Comparison of ENCODE assay signal across 31 cellular contexts in the genomic region with DNA sequence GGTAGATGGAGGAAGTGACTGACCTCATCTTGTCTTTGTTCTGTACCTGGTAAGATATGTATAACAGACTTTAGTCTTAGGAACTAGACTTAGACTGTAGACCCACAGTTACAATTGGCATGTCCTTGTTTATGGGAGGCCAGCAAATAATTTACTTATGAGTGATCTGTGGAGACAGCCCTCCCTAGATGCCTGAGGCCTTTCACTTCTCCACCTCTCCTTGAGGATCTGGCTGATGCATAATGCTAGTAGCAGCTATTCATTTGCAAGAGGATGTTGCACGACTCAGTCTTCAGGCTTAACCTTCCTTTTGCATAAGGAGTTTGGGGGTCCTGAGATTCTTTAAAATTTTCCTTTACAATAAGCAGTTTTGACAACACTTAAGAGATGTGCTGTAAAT.
DNase-seq lines count a peak whose midpoint lies in the region; ATAC-seq, FAIRE-seq and TF ChIP-seq lines count a peak whose summit lies in the region.
"Had no signal": no experiment of that assay in that cellular context is flagged by ENCODE, and none has a peak within 500 bp of the region (broad histone marks: within the 10 kb centered on the region; RNA-seq: fewer than 3 reads in every experiment).

No MANE protein-coding gene starts in this region.

- dilution Hi-C loops in mammary epithelial cell (cut with HindIII; ENCODE audit: low sequenced_read_pairs) (no loop called here), keratinocyte (cut with MboI; ENCODE audit: extremely low pct_ligation_motif_present, low sequenced_read_pairs) (no loop called here)

- H3K4me3 ChIP-seq in mammary epithelial cell (replicated peaks in 1 of 3; ENCODE audit: insufficient read depth in 1 of 3, low read depth in 2 of 3, low read length in 3 of 3), result no peak overlapping the region
- no peak overlapping the region for H3K4me3 ChIP-seq in breast epithelium
- H3K4me3 ChIP-seq in choroid plexus epithelial cell (ENCODE audit: low read depth, low read length), result no peak overlapping the region
- H3K4me3 ChIP-seq in keratinocyte (ENCODE audit: control insufficient read depth in 2 of 3, extremely low read depth in 1 of 3, insufficient read depth in 2 of 3, low read depth in 1 of 3, low read length in 3 of 3), result no peak overlapping the region
- H3K4me3 ChIP-seq: BLaER1, SJSA1 had no signal

- no peaks in the 10 kb centered on the region for H3K36me3 Mint-ChIP-seq in CD14-positive monocyte
- H3K36me3 Mint-ChIP-seq: CD4-positive, alpha-beta memory T cell had no signal

- no peaks in the 10 kb centered on the region for H3K4me1 ChIP-seq in mammary epithelial cell (ENCODE audit: insufficient read depth, low read length)
- no peaks in the 10 kb centered on the region for H3K4me1 ChIP-seq in breast epithelium
- no peaks in the 10 kb centered on the region for H3K4me1 ChIP-seq in keratinocyte (ENCODE audit: control insufficient read depth, extremely low read depth, insufficient read depth, low read length)
- H3K4me1 ChIP-seq: BLaER1, Caco-2 had no signal

- DNase-seq in mammary epithelial cell (peak; percentile 34), breast epithelium (ENCODE audit: low spot score in 2 of 2) (no peak), choroid plexus epithelial cell (ENCODE audit: low read depth) (peak; percentile 12), keratinocyte (ENCODE audit: low read depth, low spot score) (no peak), amniotic stem cell (lab: John Stamatoyannopoulos, UW) (no peak), NCI-H1105 treated with DMSO at 0.1 percent for 48 hours (lab: John Stamatoyannopoulos, UW) (no peak), CD14-positive monocyte (ENCODE audit: low spot score) (no peak)
- DNase-seq: ACHN; Caco-2; CD4-positive, alpha-beta memory T cell; DND-41; GDM1; H9; KBM-7; NCI-H1092; NCI-H1436 treated with DMSO at 0.1 percent for 48 hours; NCI-H2029; NCI-H2171; NCI-H446; NCI-H526; OCI-M1 had no signal

- H3K9me3 Mint-ChIP-seq in CD14-positive monocyte, result peaks cover 0 to 8% (median 4%) of the 10 kb centered on the region in 7 donors
- H3K9me3 Mint-ChIP-seq: CD4-positive, alpha-beta memory T cell had no signal

- in situ Hi-C loops in mammary epithelial cell (cut with MboI; ENCODE audit: low sequenced_read_pairs in 2 of 2), result no loop called here

- 83% methylated on average over 1 of the region's 1 CpG for WGBS in mammary epithelial cell (ENCODE audit: low coverage, missing lambda C conversion rate)

- H3K27me3 Mint-ChIP-seq in CD14-positive monocyte (ENCODE audit: low read depth in 3 of 3), result peaks cover 3 to 8% (median 3%) of the 10 kb centered on the region in 3 donors

- H3K27me3 ChIP-seq in mammary epithelial cell (ENCODE audit: insufficient read depth, low read length) (no peaks in the 10 kb centered on the region), breast epithelium (no peaks in the 10 kb centered on the region), keratinocyte (ENCODE audit: control insufficient read depth, extremely low read depth, insufficient read depth, low read length) (peaks cover 3% of the 10 kb centered on the region)
- H3K27me3 ChIP-seq: BLaER1, SJSA1 had no signal

- no peak overlapping the region for H3K4me3 Mint-ChIP-seq in CD14-positive monocyte
- H3K4me3 Mint-ChIP-seq: CD4-positive, alpha-beta memory T cell; H9 had no signal

- H3K27ac ChIP-seq in mammary epithelial cell (ENCODE audit: insufficient read depth, low read depth, low read length) (no peak overlapping the region), breast epithelium (no peak overlapping the region), keratinocyte (ENCODE audit: control insufficient read depth, insufficient read depth, low read length) (no peak overlapping the region)
- H3K27ac ChIP-seq: 22Rv1, BLaER1, HL-60, SJSA1 had no signal

- no peaks in the 10 kb centered on the region for H3K4me1 Mint-ChIP-seq in CD14-positive monocyte

- H3K4me2 ChIP-seq in mammary epithelial cell (ENCODE audit: insufficient read depth, low read depth, low read length), result no peak overlapping the region
- no peak overlapping the region for H3K4me2 ChIP-seq in keratinocyte (ENCODE audit: control insufficient read depth, extremely low read depth, insufficient read depth, low read depth, low read length)
- H3K4me2 ChIP-seq: BLaER1 had no signal

- H4K20me1 ChIP-seq in mammary epithelial cell (ENCODE audit: insufficient read depth, low read length) (no peaks in the 10 kb centered on the region), keratinocyte (ENCODE audit: control insufficient read depth, extremely low read depth, insufficient read depth, low read length) (no peaks in the 10 kb centered on the region)
- H4K20me1 ChIP-seq: BLaER1 had no signal

- no peak overlapping the region for H2AFZ ChIP-seq in mammary epithelial cell (ENCODE audit: low read depth, low read length)
- no peak overlapping the region for H2AFZ ChIP-seq in keratinocyte (ENCODE audit: control insufficient read depth, low read length)

- intact Hi-C loops in mammary epithelial cell (cut with micrococcal nuclease), result loop anchor here (5.0 kb wide), 1 partner anchor 48 kb away; no protein-coding TSS in a partner anchor
- intact Hi-C loops in breast epithelium (cut with DNase I; ENCODE audit: low total_unique reads), result no loop called here
- intact Hi-C loops in CD14-positive monocyte (cut with micrococcal nuclease), result loop anchor here (5.0 to 10.0 kb wide), 3 partner anchors 838 to 1633 kb away; no protein-coding TSS in a partner anchor

- TF ChIP-seq POLR2A in breast epithelium (IDR thresholded peaks at IDR 0.05), result no peak

- FAIRE-seq in keratinocyte (lab: Jason Lieb, UNC), result peak; percentile 29
- FAIRE-seq: GM18507, GM19239, HepG2, RCC 7860 had no signal

- no peak for ATAC-seq in GM21737 (IDR thresholded peaks at IDR 0.05; ENCODE audit: unreplicated experiment)
- ATAC-seq: HepG2, Right ventricle myocardium inferior had no signal

- CTCF ChIA-PET in mammary epithelial cell (lab: Charles Lee; ENCODE audit: low non-redundant PET), result interaction anchor here (0.5 kb wide), 1 partner anchor 833 kb away, joined by 10 read pairs; no protein-coding TSS in a partner anchor

- no TSS peak for BruUV-seq in mammary epithelial cell (replicated peaks; lab: Mats Ljungman, UMichigan)

- no peak overlapping the region for H3K27ac Mint-ChIP-seq in CD14-positive monocyte
- H3K27ac Mint-ChIP-seq: CD4-positive, alpha-beta memory T cell had no signal

- H3K36me3 ChIP-seq in mammary epithelial cell (ENCODE audit: insufficient read depth, low read length) (no peaks in the 10 kb centered on the region), breast epithelium (no peaks in the 10 kb centered on the region), keratinocyte (ENCODE audit: control insufficient read depth in 2 of 2, extremely low read depth in 1 of 2, insufficient read depth in 2 of 2, low read length in 2 of 2) (no peaks in the 10 kb centered on the region)
- H3K36me3 ChIP-seq: BLaER1, SJSA1 had no signal

- H3K9me1 ChIP-seq in keratinocyte (ENCODE audit: control insufficient read depth, extremely low read depth, insufficient read depth, low read length), result no peaks in the 10 kb centered on the region

- H3K9ac ChIP-seq in mammary epithelial cell (ENCODE audit: insufficient read depth, low read length) (no peak overlapping the region), keratinocyte (ENCODE audit: control insufficient read depth, extremely low read depth, insufficient read depth, low read length) (no peak overlapping the region)
- H3K9ac ChIP-seq: BLaER1 had no signal

- no peaks in the 10 kb centered on the region for H3K79me2 ChIP-seq in mammary epithelial cell (ENCODE audit: insufficient read depth, low read length)
- no peaks in the 10 kb centered on the region for H3K79me2 ChIP-seq in keratinocyte (ENCODE audit: control insufficient read depth, insufficient read depth, low read length)

- no peaks in the 10 kb centered on the region for H3K9me3 ChIP-seq in mammary epithelial cell (replicated peaks; ENCODE audit: insufficient read depth, low read length)
- no peaks in the 10 kb centered on the region for H3K9me3 ChIP-seq in breast epithelium
- no peaks in the 10 kb centered on the region for H3K9me3 ChIP-seq in keratinocyte (ENCODE audit: control insufficient read depth, low read depth, low read length)
- H3K9me3 ChIP-seq: Caco-2, SJSA1 had no signal

- no peak for TF ChIP-seq CTCF in mammary epithelial cell (conservative IDR thresholded peaks at IDR 0.05 in 1 of 2, IDR thresholded peaks at IDR 0.05 in 1 of 2; ENCODE audit: extremely low read depth in 1 of 2, insufficient read depth in 1 of 2, low read depth in 1 of 2, low read length in 2 of 2)
- TF ChIP-seq CTCF in breast epithelium (IDR thresholded peaks at IDR 0.05), result no peak
- TF ChIP-seq CTCF in choroid plexus epithelial cell (conservative IDR thresholded peaks at IDR 0.05; ENCODE audit: low read depth, low read length), result no peak
- TF ChIP-seq CTCF in keratinocyte (optimal IDR thresholded peaks at IDR 0.05 in 1 of 3, IDR thresholded peaks at IDR 0.05 in 1 of 3, conservative IDR thresholded peaks at IDR 0.05 in 1 of 3; ENCODE audit: extremely low read depth in 1 of 3, insufficient read depth in 2 of 3, low read length in 3 of 3), result no peak
- TF ChIP-seq CTCF in CD14-positive monocyte (IDR thresholded peaks at IDR 0.05), result no peak

Comparison
In these comparisons a context has a peak if more than half of its experiments do, and no peak if none do; other contexts are left out.
1. DNase-seq: peak in mammary epithelial cell (single experiment) and choroid plexus epithelial cell (single experiment); none in breast epithelium (0 of 2), keratinocyte (single experiment), amniotic stem cell (single experiment), NCI-H1105 treated with DMSO at 0.1 percent for 48 hours (single experiment) and CD14-positive monocyte (single experiment).